Comparison of ENCODE assay signal across 1 cellular context in genomic region chr1:20661235-20662109, GRCh38.
TF ChIP-seq lines count a peak whose summit lies in the region.

DDOST (minus strand) TSS chr1:20661369; CDS start chr1:20661350, 19 bp downstream.

TF ChIP-seq in HepG2, 621 proteins besides CTCF, POLR2A, EP300 and RAD21 (continued from another document and continues in another):
- TF ChIP-seq ARID4A (CRISPR knock-in tag; IDR thresholded peaks at IDR 0.05; ENCODE audit: borderline replicate concordance) (peak; percentile 91; the same call in 1 of the 2 replicates), POLR2G (IDR thresholded peaks at IDR 0.05; ENCODE audit: low read depth, low read length) (peak; percentile 95), ZNF747 (CRISPR knock-in tag; IDR thresholded peaks at IDR 0.05; ENCODE audit: borderline replicate concordance) (peak; percentile 74; the same call in 1 of the 2 replicates), FOXP4 (CRISPR knock-in tag; IDR thresholded peaks at IDR 0.05) (no peak), ZNF616 (CRISPR knock-in tag; IDR thresholded peaks at IDR 0.05; ENCODE audit: low read depth) (no peak), RARG (CRISPR knock-in tag; IDR thresholded peaks at IDR 0.05; ENCODE audit: low read depth) (no peak), TMF1 (CRISPR knock-in tag; IDR thresholded peaks at IDR 0.05; ENCODE audit: low read depth) (no peak), CREBL2 (CRISPR knock-in tag; IDR thresholded peaks at IDR 0.05; ENCODE audit: borderline replicate concordance) (no peak), ZNF691 (CRISPR knock-in tag; IDR thresholded peaks at IDR 0.05; ENCODE audit: borderline replicate concordance, low read depth) (0 out of 2 replicates have a peak, but pooled peaks have one; percentile 18), NR2C2 (CRISPR knock-in tag; IDR thresholded peaks at IDR 0.05; ENCODE audit: borderline replicate concordance) (peak; percentile 99), POLR2AphosphoS5 (IDR thresholded peaks at IDR 0.05; ENCODE audit: low read depth, low read length) (peak; percentile 85), PPARG (CRISPR knock-in tag; conservative IDR thresholded peaks at IDR 0.05) (peak; percentile 44), ZNF775 (CRISPR knock-in tag; IDR thresholded peaks at IDR 0.05; ENCODE audit: borderline replicate concordance) (no peak), ZBTB7A (CRISPR knock-in tag; IDR thresholded peaks at IDR 0.05) (no peak), NR3C1 (CRISPR knock-in tag; IDR thresholded peaks at IDR 0.05) (no peak), KDM2A (CRISPR knock-in tag; IDR thresholded peaks at IDR 0.05; ENCODE audit: borderline replicate concordance, low read depth) (peak; percentile 88), MTF2 (CRISPR knock-in tag; IDR thresholded peaks at IDR 0.05; ENCODE audit: borderline replicate concordance) (no peak), REL (CRISPR knock-in tag; conservative IDR thresholded peaks at IDR 0.05) (0 out of 2 replicates have a peak, but pooled peaks have one; percentile 4), ZNF749 (CRISPR knock-in tag; IDR thresholded peaks at IDR 0.05; ENCODE audit: borderline replicate concordance) (peak; percentile 59; the same call in 1 of the 2 replicates), ZNF253 (CRISPR knock-in tag; IDR thresholded peaks at IDR 0.05; ENCODE audit: borderline replicate concordance) (no peak), ZKSCAN8 (CRISPR knock-in tag; IDR thresholded peaks at IDR 0.05; ENCODE audit: borderline replicate concordance) (peak; percentile 48; the same call in 1 of the 2 replicates), PBX3 (CRISPR knock-in tag; IDR thresholded peaks at IDR 0.05; ENCODE audit: borderline replicate concordance) (no peak), PRDM10 (CRISPR knock-in tag; IDR thresholded peaks at IDR 0.05; ENCODE audit: low read depth) (peak; percentile 37; the same call in 1 of the 2 replicates), JUNB (CRISPR knock-in tag; IDR thresholded peaks at IDR 0.05; ENCODE audit: borderline replicate concordance) (no peak), ZFP62 (CRISPR knock-in tag; IDR thresholded peaks at IDR 0.05) (no peak), MAFG (CRISPR knock-in tag; IDR thresholded peaks at IDR 0.05) (no peak), ZNF816 (CRISPR knock-in tag; IDR thresholded peaks at IDR 0.05; ENCODE audit: borderline replicate concordance) (no peak), ZNF879 (CRISPR knock-in tag; IDR thresholded peaks at IDR 0.05) (no peak), KIAA2018 (CRISPR knock-in tag; IDR thresholded peaks at IDR 0.05; ENCODE audit: borderline replicate concordance) (no peak), NR0B2 (CRISPR knock-in tag; IDR thresholded peaks at IDR 0.05) (no peak), NR1H2 (CRISPR knock-in tag; IDR thresholded peaks at IDR 0.05; ENCODE audit: borderline replicate concordance, low read depth) (no peak), ZNF784 (CRISPR knock-in tag; IDR thresholded peaks at IDR 0.05; ENCODE audit: borderline replicate concordance) (no peak), HNF4G (IDR thresholded peaks at IDR 0.05; ENCODE audit: borderline replicate concordance, low read depth, low read length) (no peak), HNF4G (CRISPR knock-in tag; IDR thresholded peaks at IDR 0.05; ENCODE audit: borderline replicate concordance, low read depth) (0 out of 2 replicates have a peak, but pooled peaks have one; percentile 29), FIP1L1 (IDR thresholded peaks at IDR 0.05; ENCODE audit: borderline replicate concordance, insufficient read depth, low read depth, low read length) (no peak)
